1 cellular context compared by ENCODE assay signal in the genomic region with DNA sequence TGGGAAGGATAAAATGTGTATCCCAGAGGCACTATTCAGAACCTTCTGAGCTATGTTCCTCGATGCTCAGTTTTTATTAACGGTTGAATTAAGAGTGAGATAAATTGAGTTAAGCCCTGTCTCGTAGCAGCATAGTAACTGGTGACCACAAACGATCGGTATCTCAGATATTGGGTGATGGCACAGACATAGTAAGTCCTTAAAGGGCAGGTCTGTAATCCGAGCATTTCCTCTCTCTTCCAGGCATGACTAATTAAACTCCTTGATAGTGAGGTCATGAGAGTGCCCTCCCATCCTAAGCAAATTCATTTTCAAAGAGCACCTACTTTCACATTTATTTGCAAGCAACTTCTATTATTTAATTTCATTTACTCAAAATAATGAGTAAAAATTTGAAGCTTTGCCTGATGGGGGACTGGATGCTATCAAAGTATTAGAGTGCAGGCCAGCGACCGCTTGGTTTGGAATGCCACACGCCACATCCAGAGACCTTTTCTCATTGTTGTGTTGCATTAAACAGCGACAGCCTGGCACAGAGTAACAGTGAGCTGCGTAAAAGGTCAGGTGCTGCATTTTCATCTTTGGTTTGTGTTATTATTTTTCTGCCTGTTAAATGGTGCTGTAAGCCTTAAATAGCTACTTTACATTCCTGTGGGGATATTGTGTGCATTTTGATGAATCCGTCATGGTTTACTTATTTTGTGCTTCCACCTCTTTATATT.
TF ChIP-seq lines count a peak whose summit lies in the region.

No MANE protein-coding gene starts in this region.

TF ChIP-seq in GM23338, 12 proteins besides CTCF, POLR2A, EP300 and RAD21 (continued from another document):
- TF ChIP-seq, protein P1, sequence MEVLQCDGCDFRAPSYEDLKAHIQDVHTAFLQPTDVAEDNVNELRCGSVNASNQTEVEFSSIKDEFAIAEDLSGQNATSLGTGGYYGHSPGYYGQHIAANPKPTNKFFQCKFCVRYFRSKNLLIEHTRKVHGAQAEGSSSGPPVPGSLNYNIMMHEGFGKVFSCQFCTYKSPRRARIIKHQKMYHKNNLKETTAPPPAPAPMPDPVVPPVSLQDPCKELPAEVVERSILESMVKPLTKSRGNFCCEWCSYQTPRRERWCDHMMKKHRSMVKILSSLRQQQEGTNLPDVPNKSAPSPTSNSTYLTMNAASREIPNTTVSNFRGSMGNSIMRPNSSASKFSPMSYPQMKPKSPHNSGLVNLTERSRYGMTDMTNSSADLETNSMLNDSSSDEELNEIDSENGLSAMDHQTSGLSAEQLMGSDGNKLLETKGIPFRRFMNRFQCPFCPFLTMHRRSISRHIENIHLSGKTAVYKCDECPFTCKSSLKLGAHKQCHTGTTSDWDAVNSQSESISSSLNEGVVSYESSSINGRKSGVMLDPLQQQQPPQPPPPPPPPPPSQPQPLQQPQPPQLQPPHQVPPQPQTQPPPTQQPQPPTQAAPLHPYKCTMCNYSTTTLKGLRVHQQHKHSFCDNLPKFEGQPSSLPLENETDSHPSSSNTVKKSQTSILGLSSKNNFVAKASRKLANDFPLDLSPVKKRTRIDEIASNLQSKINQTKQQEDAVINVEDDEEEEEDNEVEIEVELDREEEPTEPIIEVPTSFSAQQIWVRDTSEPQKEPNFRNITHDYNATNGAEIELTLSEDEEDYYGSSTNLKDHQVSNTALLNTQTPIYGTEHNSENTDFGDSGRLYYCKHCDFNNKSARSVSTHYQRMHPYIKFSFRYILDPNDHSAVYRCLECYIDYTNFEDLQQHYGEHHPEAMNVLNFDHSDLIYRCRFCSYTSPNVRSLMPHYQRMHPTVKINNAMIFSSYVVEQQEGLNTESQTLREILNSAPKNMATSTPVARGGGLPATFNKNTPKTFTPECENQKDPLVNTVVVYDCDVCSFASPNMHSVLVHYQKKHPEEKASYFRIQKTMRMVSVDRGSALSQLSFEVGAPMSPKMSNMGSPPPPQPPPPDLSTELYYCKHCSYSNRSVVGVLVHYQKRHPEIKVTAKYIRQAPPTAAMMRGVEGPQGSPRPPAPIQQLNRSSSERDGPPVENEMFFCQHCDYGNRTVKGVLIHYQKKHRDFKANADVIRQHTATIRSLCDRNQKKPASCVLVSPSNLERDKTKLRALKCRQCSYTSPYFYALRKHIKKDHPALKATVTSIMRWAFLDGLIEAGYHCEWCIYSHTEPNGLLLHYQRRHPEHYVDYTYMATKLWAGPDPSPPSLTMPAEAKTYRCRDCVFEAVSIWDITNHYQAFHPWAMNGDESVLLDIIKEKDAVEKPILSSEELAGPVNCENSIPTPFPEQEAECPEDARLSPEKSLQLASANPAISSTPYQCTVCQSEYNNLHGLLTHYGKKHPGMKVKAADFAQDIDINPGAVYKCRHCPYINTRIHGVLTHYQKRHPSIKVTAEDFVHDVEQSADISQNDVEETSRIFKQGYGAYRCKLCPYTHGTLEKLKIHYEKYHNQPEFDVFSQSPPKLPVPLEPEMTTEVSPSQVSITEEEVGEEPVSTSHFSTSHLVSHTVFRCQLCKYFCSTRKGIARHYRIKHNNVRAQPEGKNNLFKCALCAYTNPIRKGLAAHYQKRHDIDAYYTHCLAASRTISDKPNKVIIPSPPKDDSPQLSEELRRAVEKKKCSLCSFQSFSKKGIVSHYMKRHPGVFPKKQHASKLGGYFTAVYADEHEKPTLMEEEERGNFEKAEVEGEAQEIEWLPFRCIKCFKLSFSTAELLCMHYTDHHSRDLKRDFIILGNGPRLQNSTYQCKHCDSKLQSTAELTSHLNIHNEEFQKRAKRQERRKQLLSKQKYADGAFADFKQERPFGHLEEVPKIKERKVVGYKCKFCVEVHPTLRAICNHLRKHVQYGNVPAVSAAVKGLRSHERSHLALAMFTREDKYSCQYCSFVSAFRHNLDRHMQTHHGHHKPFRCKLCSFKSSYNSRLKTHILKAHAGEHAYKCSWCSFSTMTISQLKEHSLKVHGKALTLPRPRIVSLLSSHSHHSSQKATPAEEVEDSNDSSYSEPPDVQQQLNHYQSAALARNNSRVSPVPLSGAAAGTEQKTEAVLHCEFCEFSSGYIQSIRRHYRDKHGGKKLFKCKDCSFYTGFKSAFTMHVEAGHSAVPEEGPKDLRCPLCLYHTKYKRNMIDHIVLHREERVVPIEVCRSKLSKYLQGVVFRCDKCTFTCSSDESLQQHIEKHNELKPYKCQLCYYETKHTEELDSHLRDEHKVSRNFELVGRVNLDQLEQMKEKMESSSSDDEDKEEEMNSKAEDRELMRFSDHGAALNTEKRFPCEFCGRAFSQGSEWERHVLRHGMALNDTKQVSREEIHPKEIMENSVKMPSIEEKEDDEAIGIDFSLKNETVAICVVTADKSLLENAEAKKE (CRISPR knock-in tag; IDR thresholded peaks at IDR 0.05) = no peak
- no peak for TF ChIP-seq NANOG (IDR thresholded peaks at IDR 0.05; ENCODE audit: borderline replicate concordance)
- no peak for TF ChIP-seq POLR2AphosphoS5 (IDR thresholded peaks at IDR 0.05; ENCODE audit: low read depth)
- no peak for TF ChIP-seq ZNF114 (CRISPR knock-in tag; IDR thresholded peaks at IDR 0.05)
- no peak for TF ChIP-seq ZNF331 (CRISPR knock-in tag; IDR thresholded peaks at IDR 0.05; ENCODE audit: low read depth)
